Comparison of ENCODE assay signal across 1 cellular context in genomic region chr5:127298036-127298429, GRCh38.
TF ChIP-seq lines count a peak whose summit lies in the region.

No MANE protein-coding gene starts in this region.

TF ChIP-seq in WTC11, 78 proteins besides CTCF, POLR2A, EP300 and RAD21 (continued from another document):
- TF ChIP-seq, protein P1, sequence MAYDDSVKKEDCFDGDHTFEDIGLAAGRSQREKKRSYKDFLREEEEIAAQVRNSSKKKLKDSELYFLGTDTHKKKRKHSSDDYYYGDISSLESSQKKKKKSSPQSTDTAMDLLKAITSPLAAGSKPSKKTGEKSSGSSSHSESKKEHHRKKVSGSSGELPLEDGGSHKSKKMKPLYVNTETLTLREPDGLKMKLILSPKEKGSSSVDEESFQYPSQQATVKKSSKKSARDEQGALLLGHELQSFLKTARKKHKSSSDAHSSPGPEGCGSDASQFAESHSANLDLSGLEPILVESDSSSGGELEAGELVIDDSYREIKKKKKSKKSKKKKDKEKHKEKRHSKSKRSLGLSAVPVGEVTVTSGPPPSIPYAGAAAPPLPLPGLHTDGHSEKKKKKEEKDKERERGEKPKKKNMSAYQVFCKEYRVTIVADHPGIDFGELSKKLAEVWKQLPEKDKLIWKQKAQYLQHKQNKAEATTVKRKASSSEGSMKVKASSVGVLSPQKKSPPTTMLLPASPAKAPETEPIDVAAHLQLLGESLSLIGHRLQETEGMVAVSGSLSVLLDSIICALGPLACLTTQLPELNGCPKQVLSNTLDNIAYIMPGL (CRISPR knock-in tag; IDR thresholded peaks at IDR 0.05), result no peak
- TF ChIP-seq, protein P2, sequence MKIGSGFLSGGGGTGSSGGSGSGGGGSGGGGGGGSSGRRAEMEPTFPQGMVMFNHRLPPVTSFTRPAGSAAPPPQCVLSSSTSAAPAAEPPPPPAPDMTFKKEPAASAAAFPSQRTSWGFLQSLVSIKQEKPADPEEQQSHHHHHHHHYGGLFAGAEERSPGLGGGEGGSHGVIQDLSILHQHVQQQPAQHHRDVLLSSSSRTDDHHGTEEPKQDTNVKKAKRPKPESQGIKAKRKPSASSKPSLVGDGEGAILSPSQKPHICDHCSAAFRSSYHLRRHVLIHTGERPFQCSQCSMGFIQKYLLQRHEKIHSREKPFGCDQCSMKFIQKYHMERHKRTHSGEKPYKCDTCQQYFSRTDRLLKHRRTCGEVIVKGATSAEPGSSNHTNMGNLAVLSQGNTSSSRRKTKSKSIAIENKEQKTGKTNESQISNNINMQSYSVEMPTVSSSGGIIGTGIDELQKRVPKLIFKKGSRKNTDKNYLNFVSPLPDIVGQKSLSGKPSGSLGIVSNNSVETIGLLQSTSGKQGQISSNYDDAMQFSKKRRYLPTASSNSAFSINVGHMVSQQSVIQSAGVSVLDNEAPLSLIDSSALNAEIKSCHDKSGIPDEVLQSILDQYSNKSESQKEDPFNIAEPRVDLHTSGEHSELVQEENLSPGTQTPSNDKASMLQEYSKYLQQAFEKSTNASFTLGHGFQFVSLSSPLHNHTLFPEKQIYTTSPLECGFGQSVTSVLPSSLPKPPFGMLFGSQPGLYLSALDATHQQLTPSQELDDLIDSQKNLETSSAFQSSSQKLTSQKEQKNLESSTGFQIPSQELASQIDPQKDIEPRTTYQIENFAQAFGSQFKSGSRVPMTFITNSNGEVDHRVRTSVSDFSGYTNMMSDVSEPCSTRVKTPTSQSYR (CRISPR knock-in tag; IDR thresholded peaks at IDR 0.05), result no peak
- TF ChIP-seq CBFB (CRISPR knock-in tag; IDR thresholded peaks at IDR 0.05; ENCODE audit: low read depth), result no peak
- no peak for TF ChIP-seq ZMAT4 (CRISPR knock-in tag; IDR thresholded peaks at IDR 0.05)
- TF ChIP-seq MLX (CRISPR knock-in tag; IDR thresholded peaks at IDR 0.05), result no peak
- TF ChIP-seq ARID4B (CRISPR knock-in tag; IDR thresholded peaks at IDR 0.05; ENCODE audit: borderline replicate concordance), result no peak
- TF ChIP-seq NR1H2 (CRISPR knock-in tag; IDR thresholded peaks at IDR 0.05), result no peak
